18 cellular contexts compared by ENCODE assay signal in genomic region chr13:43232866-43233265, GRCh38.
A peak's percentile ranks its signal among the peaks of the same experiment; 100 is the strongest.
DNase-seq lines count a peak whose midpoint lies in the region; ATAC-seq and TF ChIP-seq lines count a peak whose summit lies in the region.
"Had no signal": no experiment of that assay in that cellular context is flagged by ENCODE, and none has a peak within 500 bp of the region (broad histone marks: within the 10 kb centered on the region; RNA-seq: fewer than 3 reads in every experiment).

No MANE protein-coding gene starts in this region.

- intact Hi-C loops in posterior cingulate gyrus (cut with DNase I), result no loop called here

- DNase-seq in ELR (ENCODE audit: low read depth) (peak; percentile 69), NCI-H446 (lab: John Stamatoyannopoulos, UW) (peak; percentile 82 to 92), choroid plexus epithelial cell (ENCODE audit: low read depth) (peak; percentile 79), pulmonary artery endothelial cell (ENCODE audit: low read depth, low spot score) (peak; percentile 1), left lobe of liver (ENCODE audit: low spot score) (no peak), posterior cingulate gyrus (no peak)
- DNase-seq in activated CD4-positive, CD25-positive, alpha-beta regulatory T cell (lab: John Stamatoyannopoulos, UW), result no peak
- DNase-seq: GDM1; H9; KG1; left ventricle myocardium superior; naive thymus-derived CD4-positive, alpha-beta T cell; NCI-H526 treated with DMSO at 0.1 percent for 48 hours; stimulated activated CD4-positive, alpha-beta T cell treated with anti-CD3 and anti-CD28 coated beads, Interleukin-2, amount 100 ng/mL, for 24 hours; SW 1271; WERI-Rb-1 had no signal

- no peak overlapping the region for H3K4me3 ChIP-seq in choroid plexus epithelial cell (ENCODE audit: low read depth, low read length)
- H3K4me3 ChIP-seq: tibial nerve had no signal

- ATAC-seq in GM19455 (IDR thresholded peaks at IDR 0.05; ENCODE audit: unreplicated experiment) (no peak), left lobe of liver (no peak)
- ATAC-seq: left ventricle myocardium superior; naive thymus-derived CD4-positive, alpha-beta T cell had no signal

- no peak for TF ChIP-seq CTCF in choroid plexus epithelial cell (conservative IDR thresholded peaks at IDR 0.05; ENCODE audit: low read depth, low read length)

Comparison
In these comparisons a context has a peak if more than half of its experiments do, and no peak if none do; other contexts are left out.
1. DNase-seq: peak in ELR (single experiment), NCI-H446 (2 of 2), choroid plexus epithelial cell (single experiment) and pulmonary artery endothelial cell (single experiment); none in activated CD4-positive, CD25-positive, alpha-beta regulatory T cell (0 of 4), left lobe of liver (single experiment) and posterior cingulate gyrus (0 of 10).